ENCODE assay signal across 8 cellular contexts in the genomic region with DNA sequence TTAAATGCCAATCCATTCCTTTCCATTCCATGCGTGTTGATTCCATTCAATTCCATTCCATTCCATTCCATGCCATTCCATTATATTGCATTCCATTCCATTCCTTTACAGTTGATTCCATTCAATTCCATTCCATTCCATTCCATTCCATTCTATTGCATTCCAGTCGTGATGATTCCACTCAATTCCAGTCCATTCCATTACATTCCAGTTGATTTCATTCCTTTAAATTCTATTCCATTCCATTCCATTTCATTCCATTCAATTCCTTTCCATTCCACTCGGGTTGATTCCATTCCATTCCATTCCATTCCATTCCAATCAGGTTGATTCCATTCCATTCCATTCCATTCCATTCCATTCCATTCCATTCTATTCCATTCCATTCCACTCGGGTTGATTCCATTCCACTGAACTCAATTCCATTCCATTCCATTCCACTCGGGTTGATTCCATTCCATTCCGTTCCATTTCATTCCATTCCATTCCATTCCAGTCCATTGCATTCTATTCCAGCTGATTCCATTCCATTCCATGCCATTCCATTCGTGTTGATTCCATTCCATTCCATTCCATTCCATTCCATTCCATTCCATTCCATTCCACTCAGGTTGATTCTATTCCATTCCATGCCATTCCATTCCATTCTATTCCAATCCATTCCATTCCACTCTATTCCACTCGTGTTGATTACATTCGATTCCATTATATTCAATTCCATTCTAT.
A peak's percentile ranks its signal among the peaks of the same experiment; 100 is the strongest.
DNase-seq lines count a peak whose midpoint lies in the region; ATAC-seq, FAIRE-seq and TF ChIP-seq lines count a peak whose summit lies in the region.
"Not testable (repeated sequence)": the region's sequence is repeated elsewhere in the genome, so short reads cannot be mapped to it uniquely, and the experiment has no call there.

No MANE protein-coding gene starts in this region.

- not testable (repeated sequence) for H3K4me1 ChIP-seq in lower lobe of right lung; small intestine (ENCODE audit: control insufficient read depth in 2 of 2, insufficient read depth in 1 of 2, low read depth in 1 of 2, low read length in 1 of 2)

- not testable (repeated sequence) for H3K4me3 ChIP-seq in lower lobe of right lung; small intestine (ENCODE audit: low read depth in 1 of 2, low read length in 2 of 2)

- H3K27me3 ChIP-seq in lower lobe of right lung (ENCODE audit: low read depth); small intestine (ENCODE audit: control insufficient read depth in 2 of 2, insufficient read depth in 2 of 2, low read length in 2 of 2): not testable (repeated sequence)

- ATAC-seq in GM18508 (IDR thresholded peaks at IDR 0.05; ENCODE audit: insufficient read depth, unreplicated experiment) (peak; percentile 25), GM19455 (IDR thresholded peaks at IDR 0.05; ENCODE audit: unreplicated experiment) (peak; percentile 35), HG02798 (IDR thresholded peaks at IDR 0.05; ENCODE audit: poor library complexity, unreplicated experiment) (peak; percentile 37), HG03439 (IDR thresholded peaks at IDR 0.05; ENCODE audit: unreplicated experiment) (peak; percentile 39), SK-N-SH treated with all-trans-retinoic acid at 6 μM for 48 hours (peak; percentile 43), Right ventricle myocardium inferior (peak; percentile 55), lower lobe of right lung (peak; percentile 66 to 68)

- not testable (repeated sequence) for FAIRE-seq in small intestine (lab: Jason Lieb, UNC)

- not testable (repeated sequence) for H3K9me3 ChIP-seq in lower lobe of right lung; small intestine (ENCODE audit: control insufficient read depth, low read depth)

- H3K27ac ChIP-seq in lower lobe of right lung; small intestine (ENCODE audit: low read depth in 1 of 2, low read length in 1 of 2): not testable (repeated sequence)

- 55 to 66% (median 66%) methylated on average over 9 of the region's 9 CpGs for WGBS in small intestine, 3 donors

- TF ChIP-seq CTCF in lower lobe of right lung (IDR thresholded peaks at IDR 0.05), result not testable (repeated sequence)

- DNase-seq in Right ventricle myocardium inferior (ENCODE audit: missing footprints); lower lobe of right lung: not testable (repeated sequence)
- peak; percentile 21 for DNase-seq in small intestine

- intact Hi-C loops in Right ventricle myocardium inferior (cut with DNase I), result not testable (repeated sequence)
- intact Hi-C loops in lower lobe of right lung (cut with DNase I), result loop anchor here (5.0 kb wide), 1 partner anchor 42 kb away; no protein-coding TSS in a partner anchor

- H3K36me3 ChIP-seq in lower lobe of right lung; small intestine (ENCODE audit: control insufficient read depth in 2 of 2, insufficient read depth in 2 of 2, low read length in 2 of 2): not testable (repeated sequence)
